In genomic region chrX:40111868-40112267, GRCh38 we compare ENCODE assay signal across 23 cellular contexts.
"Had no signal": no experiment of that assay in that cellular context is flagged by ENCODE, and none has a peak within 500 bp of the region (broad histone marks: within the 10 kb centered on the region; RNA-seq: fewer than 3 reads in every experiment).

No MANE protein-coding gene starts in this region.

- H3K4me1 ChIP-seq: prostate gland had no signal

- H3K9me3 ChIP-seq: mucosa of descending colon, prostate gland, sigmoid colon, thyroid gland, vagina had no signal

- H3K4me3 Mint-ChIP-seq: effector memory CD8-positive, alpha-beta T cell; mesothelial cell of epicardium; natural killer cell treated with Interleukin-12 subunit alpha and Interleukin-12 subunit beta and Interleukin-15 and Interleukin-18, amount 100 ng/mL, for 72 hours; stimulated activated effector memory CD8-positive, alpha-beta T cell treated with anti-CD3 and anti-CD28 coated beads, Interleukin-12 subunit alpha, Interleukin-12 subunit beta, amount 100 ng/mL, for 72 hours had no signal

- H3K9me3 Mint-ChIP-seq: effector memory CD8-positive, alpha-beta T cell; memory B cell; natural killer cell treated with Interleukin-12 subunit alpha and Interleukin-12 subunit beta and Interleukin-15 and Interleukin-18, amount 100 ng/mL, for 72 hours; stimulated activated effector memory CD8-positive, alpha-beta T cell treated with anti-CD3 and anti-CD28 coated beads, Interleukin-12 subunit alpha, Interleukin-12 subunit beta, amount 100 ng/mL, for 72 hours had no signal

- H3K36me3 ChIP-seq: prostate gland, sigmoid colon, stomach, thyroid gland, vagina had no signal

- ATAC-seq: effector memory CD8-positive, alpha-beta T cell; left lobe of liver; mucosa of descending colon; natural killer cell treated with Interleukin-12 subunit alpha and Interleukin-12 subunit beta and Interleukin-15 and Interleukin-18, amount 100 ng/mL, for 72 hours; right cardiac atrium; stimulated activated effector memory CD8-positive, alpha-beta T cell treated with anti-CD3 and anti-CD28 coated beads, Interleukin-12 subunit alpha, Interleukin-12 subunit beta, amount 100 ng/mL, for 72 hours had no signal

- H3K36me3 Mint-ChIP-seq: memory B cell; mesothelial cell of epicardium; naive B cell; natural killer cell treated with Interleukin-12 subunit alpha and Interleukin-12 subunit beta and Interleukin-15 and Interleukin-18, amount 100 ng/mL, for 72 hours; stimulated activated effector memory CD8-positive, alpha-beta T cell treated with anti-CD3 and anti-CD28 coated beads, Interleukin-12 subunit alpha, Interleukin-12 subunit beta, amount 100 ng/mL, for 72 hours had no signal

- H3K27me3 ChIP-seq: thyroid gland, vagina had no signal

- DNase-seq: cortex of kidney; effector memory CD8-positive, alpha-beta T cell; hypothalamus; kidney; mucosa of descending colon; naive B cell; occipital lobe; right cardiac atrium; sigmoid colon; stimulated activated CD4-positive, alpha-beta T cell treated with anti-CD3 and anti-CD28 coated beads, Interleukin-2, amount 100 ng/mL, for 24 hours; stimulated activated CD4-positive, alpha-beta T cell treated with anti-CD3 and anti-CD28 coated beads, Interleukin-4, amount 100 ng/mL, for 24 hours; stimulated activated naive CD4-positive, alpha-beta T cell treated with Interleukin-2 at 50 U/mL for 16 hours; stomach; thyroid gland; trophoblast cell had no signal

- H3K27ac Mint-ChIP-seq: effector memory CD8-positive, alpha-beta T cell; memory B cell; mesothelial cell of epicardium; natural killer cell treated with Interleukin-12 subunit alpha and Interleukin-12 subunit beta and Interleukin-15 and Interleukin-18, amount 100 ng/mL, for 72 hours; stimulated activated effector memory CD8-positive, alpha-beta T cell treated with anti-CD3 and anti-CD28 coated beads, Interleukin-12 subunit alpha, Interleukin-12 subunit beta, amount 100 ng/mL, for 72 hours had no signal

- H3K27ac ChIP-seq: prostate gland, sigmoid colon, stomach, vagina had no signal

- H3K27me3 Mint-ChIP-seq: effector memory CD8-positive, alpha-beta T cell; memory B cell had no signal

- H3K4me3 ChIP-seq: lung, mucosa of descending colon, prostate gland, sigmoid colon, stomach, thyroid gland, vagina had no signal
